24 cellular contexts compared by ENCODE assay signal in the genomic region with DNA sequence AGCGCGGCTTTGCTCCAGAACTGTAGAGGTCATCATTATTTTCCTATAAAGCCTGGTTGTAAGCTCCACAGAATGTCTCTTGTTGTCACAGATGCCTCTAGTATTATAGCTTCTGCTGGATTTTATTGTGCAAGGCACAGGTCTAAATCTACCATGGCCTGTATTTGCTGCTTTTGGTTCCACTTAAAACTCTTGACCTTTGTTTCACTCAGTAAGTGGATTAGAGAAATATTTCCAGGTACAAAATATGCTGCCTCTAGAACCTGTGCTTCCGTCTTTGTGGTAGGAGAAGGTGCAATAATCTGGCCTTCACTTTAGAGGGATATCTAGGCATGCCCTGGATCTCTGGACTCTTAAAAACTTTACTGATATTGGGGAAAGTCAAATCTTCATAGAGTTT.
"Had no signal": no experiment of that assay in that cellular context is flagged by ENCODE, and none has a peak within 500 bp of the region (broad histone marks: within the 10 kb centered on the region; RNA-seq: fewer than 3 reads in every experiment).

No MANE protein-coding gene starts in this region.

- H3K36me3 Mint-ChIP-seq: immature natural killer cell; memory B cell; mesothelial cell of epicardium; stimulated activated memory B cell treated with anti-CD40 and anti-IgM and Interleukin-4, amounts not matched to agents 10 μg/mL and 1 μg/mL and 100 μg/mL, for 72 hours had no signal

- DNase-seq: cerebellar nuclear complex; effector memory CD8-positive, alpha-beta T cell; glutamatergic neuron; immature natural killer cell; naive B cell; occipital lobe; pancreas; spleen; stimulated activated CD4-positive, alpha-beta T cell treated with anti-CD3 and anti-CD28 coated beads, Interleukin-15, amount 100 ng/mL, for 24 hours; stimulated activated CD4-positive, alpha-beta T cell treated with anti-CD3 and anti-CD28 coated beads, Interleukin-1b, Interleukin-23, amount 100 ng/mL, for 48 hours; stimulated activated CD4-positive, alpha-beta T cell treated with anti-CD3 and anti-CD28 coated beads, Interleukin-4, amount 100 ng/mL, for 24 hours; stimulated activated naive CD8-positive, alpha-beta T cell treated with anti-CD3 and anti-CD28 coated beads, Interleukin-15, amount 100 ng/mL, for 72 hours; testis; transverse colon had no signal

- H3K36me3 ChIP-seq: esophagus muscularis mucosa, gastroesophageal sphincter, pancreas, prostate gland, spleen, transverse colon had no signal

- H3K27me3 ChIP-seq: esophagus muscularis mucosa, gastroesophageal sphincter, pancreas, spleen, testis, transverse colon had no signal

- ATAC-seq: effector memory CD8-positive, alpha-beta T cell; gastroesophageal sphincter; pancreas; sciatic nerve; stimulated activated memory B cell treated with anti-CD40 and anti-IgM and Interleukin-4, amounts not matched to agents 10 μg/mL and 1 μg/mL and 100 μg/mL, for 72 hours; stimulated activated naive CD8-positive, alpha-beta T cell treated with anti-CD3 and anti-CD28 coated beads, Interleukin-15, amount 100 ng/mL, for 72 hours had no signal

- H3K27me3 Mint-ChIP-seq: dendritic cell treated with granulocyte-macrophage colony-stimulating factor and Interleukin-4, amounts not matched to agents 40 ng/mL and 50 ng/mL, for 4 days; effector memory CD8-positive, alpha-beta T cell; stimulated activated naive CD8-positive, alpha-beta T cell treated with anti-CD3 and anti-CD28 coated beads, Interleukin-15, amount 100 ng/mL, for 72 hours had no signal

- H3K4me3 Mint-ChIP-seq: dendritic cell treated with granulocyte-macrophage colony-stimulating factor and Interleukin-4, amounts not matched to agents 40 ng/mL and 50 ng/mL, for 4 days; effector memory CD8-positive, alpha-beta T cell; immature natural killer cell; memory B cell; mesothelial cell of epicardium; naive B cell; nephron; stimulated activated memory B cell treated with anti-CD40 and anti-IgM and Interleukin-4, amounts not matched to agents 10 μg/mL and 1 μg/mL and 100 μg/mL, for 72 hours; stimulated activated naive CD8-positive, alpha-beta T cell treated with anti-CD3 and anti-CD28 coated beads, Interleukin-15, amount 100 ng/mL, for 72 hours had no signal

- H3K9me3 Mint-ChIP-seq: effector memory CD8-positive, alpha-beta T cell had no signal

- H3K27ac Mint-ChIP-seq: dendritic cell treated with granulocyte-macrophage colony-stimulating factor and Interleukin-4, amounts not matched to agents 40 ng/mL and 50 ng/mL, for 4 days; effector memory CD8-positive, alpha-beta T cell; immature natural killer cell; memory B cell; mesothelial cell of epicardium; nephron; stimulated activated memory B cell treated with anti-CD40 and anti-IgM and Interleukin-4, amounts not matched to agents 10 μg/mL and 1 μg/mL and 100 μg/mL, for 72 hours; stimulated activated naive CD8-positive, alpha-beta T cell treated with anti-CD3 and anti-CD28 coated beads, Interleukin-15, amount 100 ng/mL, for 72 hours had no signal

- H3K27ac ChIP-seq: epithelial cell of prostate, esophagus muscularis mucosa, gastroesophageal sphincter, pancreas, prostate gland, spleen, testis, transverse colon had no signal

- H3K9me3 ChIP-seq: esophagus muscularis mucosa, gastroesophageal sphincter, pancreas, prostate gland, testis, transverse colon had no signal

- H3K4me1 ChIP-seq: pancreas, prostate gland, spleen, testis, transverse colon had no signal

- H3K4me3 ChIP-seq: esophagus muscularis mucosa, gastroesophageal sphincter, pancreas, prostate gland, spleen, testis, transverse colon had no signal

- H3K4me1 Mint-ChIP-seq: immature natural killer cell; memory B cell; mesothelial cell of epicardium; stimulated activated naive CD8-positive, alpha-beta T cell treated with anti-CD3 and anti-CD28 coated beads, Interleukin-15, amount 100 ng/mL, for 72 hours had no signal
